8 cellular contexts compared by ENCODE assay signal in the genomic region with DNA sequence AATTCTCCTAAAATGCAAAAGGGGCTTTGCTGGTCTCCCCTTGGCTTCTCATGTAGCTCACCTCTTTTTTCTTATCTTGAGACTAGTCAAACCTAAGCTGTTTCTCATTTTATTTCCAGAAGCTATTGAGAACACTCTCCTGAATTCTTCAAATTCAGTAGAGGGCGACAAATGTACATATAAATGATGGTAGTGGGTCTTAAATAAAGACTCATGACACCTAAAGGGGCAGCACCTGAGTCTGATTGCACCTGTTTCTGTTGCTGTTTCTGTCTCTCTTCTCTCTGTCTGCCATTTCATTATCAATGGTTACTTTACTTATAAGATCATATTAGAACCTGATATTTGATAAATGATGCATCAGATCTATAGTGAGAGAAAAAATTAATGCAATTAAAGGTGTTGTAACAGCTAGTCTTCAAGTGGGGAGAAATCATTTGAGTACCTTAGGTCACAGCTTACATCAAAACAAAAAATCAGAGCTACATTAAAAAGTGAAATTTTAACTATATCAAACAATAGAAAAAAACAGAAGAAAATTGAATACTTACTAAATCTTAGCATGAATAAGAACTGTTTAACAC. TPM values are rescaled to one million over a fixed set of nuclear protein-coding genes. Genes with fewer than 3 reads are reported as not detected.
DNase-seq lines count a peak whose midpoint lies in the region; ATAC-seq, FAIRE-seq and TF ChIP-seq lines count a peak whose summit lies in the region.

No MANE protein-coding gene starts in this region.

- DNase-seq in activated naive CD4-positive, alpha-beta T cell treated with anti-CD3 and anti-CD28 coated beads for 36 hours, result peak; percentile 45
- no peak for DNase-seq in activated naive CD4-positive, alpha-beta T cell treated with Interleukin-2 at 50 U/mL for 16 hours
- DNase-seq in NCI-H345 treated with DMSO at 0.1 percent for 48 hours (lab: John Stamatoyannopoulos, UW; ENCODE audit: unreplicated experiment) (peak; percentile 31), bronchial epithelial cell (ENCODE audit: low read depth) (peak; percentile 63), naive B cell (peak; percentile 64), middle frontal gyrus (ENCODE audit: extremely low spot score, low spot score) (no peak), AG20443 (ENCODE audit: low spot score) (no peak)

- H3K27me3 ChIP-seq in bronchial epithelial cell (ENCODE audit: control insufficient read depth, insufficient read depth, low read length), result peaks cover 1% of the 10 kb centered on the region

- no peaks in the 10 kb centered on the region for H3K36me3 Mint-ChIP-seq in activated naive CD4-positive, alpha-beta T cell treated with anti-CD3 and anti-CD28 coated beads for 36 hours (ENCODE audit: low read depth)
- peaks cover 0 to 8% of the 10 kb centered on the region in 2 donors for H3K36me3 Mint-ChIP-seq in naive B cell

- TF ChIP-seq CTCF in bronchial epithelial cell (IDR thresholded peaks at IDR 0.05; ENCODE audit: insufficient read depth, low read length, severe bottlenecking), result peak; percentile 29

- peaks cover 3% of the 10 kb centered on the region for H3K27me3 Mint-ChIP-seq in activated naive CD4-positive, alpha-beta T cell treated with anti-CD3 and anti-CD28 coated beads for 36 hours (ENCODE audit: low read depth)
- H3K27me3 Mint-ChIP-seq in naive B cell, result peaks cover 5 to 25% (median 18%) of the 10 kb centered on the region in 3 donors

- no peak overlapping the region for H3K4me3 Mint-ChIP-seq in activated naive CD4-positive, alpha-beta T cell treated with anti-CD3 and anti-CD28 coated beads for 36 hours
- no peak overlapping the region for H3K4me3 Mint-ChIP-seq in naive B cell

- CTCF ChIA-PET in activated naive CD4-positive, alpha-beta T cell treated with anti-CD3 and anti-CD28 coated beads for 36 hours (lab: Charles Lee), result interaction anchor here (0.7 to 3.6 kb wide), 47 partner anchors 11 to 467 kb away, joined by 3 to 71 read pairs (median 5); a partner anchor contains a TSS

- H3K36me3 ChIP-seq in bronchial epithelial cell (ENCODE audit: control insufficient read depth, insufficient read depth, low read length), result no peaks in the 10 kb centered on the region

- no peak overlapping the region for H3K4me3 ChIP-seq in bronchial epithelial cell (ENCODE audit: low read depth, low read length)

- no peaks in the 10 kb centered on the region for H3K9me3 Mint-ChIP-seq in activated naive CD4-positive, alpha-beta T cell treated with anti-CD3 and anti-CD28 coated beads for 36 hours
- H3K9me3 Mint-ChIP-seq in naive B cell, result peaks cover 0 to 6% (median 0%) of the 10 kb centered on the region in 7 donors

- intact Hi-C loops in activated naive CD4-positive, alpha-beta T cell treated with anti-CD3 and anti-CD28 coated beads for 36 hours (cut with micrococcal nuclease), result loop anchor here (1.0 to 5.0 kb wide), 8 partner anchors 34 to 468 kb away; no protein-coding TSS in a partner anchor

- ATAC-seq in HG02798 (IDR thresholded peaks at IDR 0.05; ENCODE audit: poor library complexity, unreplicated experiment) (peak; percentile 60), naive B cell (ENCODE audit: low read depth in 2 of 2) (peak; percentile 98)

- no peak for FAIRE-seq in bronchial epithelial cell (lab: Jason Lieb, UNC)

- peaks cover 12% of the 10 kb centered on the region for H3K4me1 Mint-ChIP-seq in activated naive CD4-positive, alpha-beta T cell treated with anti-CD3 and anti-CD28 coated beads for 36 hours (ENCODE audit: low read depth)
- H3K4me1 Mint-ChIP-seq in naive B cell, result peaks cover 19 to 23% (median 20%) of the 10 kb centered on the region in 3 donors

- H3K27ac Mint-ChIP-seq in activated naive CD4-positive, alpha-beta T cell treated with anti-CD3 and anti-CD28 coated beads for 36 hours, result no peak overlapping the region
- H3K27ac Mint-ChIP-seq in naive B cell, result peak overlapping the region in 4 of 6 donors; percentile 52 to 76 (median 74)

RNA-seq across cellular contexts. Expression of a gene that starts 7.0 kb away (rescaled TPM):
- not detected for total RNA-seq in activated naive CD4-positive, alpha-beta T cell treated with anti-CD3 and anti-CD28 coated beads for 36 hours
- not detected in 2 replicates for total RNA-seq in bronchial epithelial cell
- polyA plus RNA-seq in naive B cell (ENCODE audit: low read depth in 6 of 6), result not detected

RNA-seq across cellular contexts. Expression of a gene that starts 43.2 kb away (rescaled TPM):
- 100 to 1,000 TPM; 135 to 136 TPM for total RNA-seq in activated naive CD4-positive, alpha-beta T cell treated with anti-CD3 and anti-CD28 coated beads for 36 hours
- total RNA-seq in bronchial epithelial cell, result 12.4 and 26.1 TPM in 2 replicates
- 10 to 100 TPM; 22.2 to 34.4 (median 25.0) TPM for polyA plus RNA-seq in naive B cell (ENCODE audit: low read depth in 6 of 6)

Comparison
In these comparisons a context has a peak if more than half of its experiments do, and no peak if none do; other contexts are left out.
1. DNase-seq: peak in activated naive CD4-positive, alpha-beta T cell treated with anti-CD3 and anti-CD28 coated beads for 36 hours (single experiment), NCI-H345 treated with DMSO at 0.1 percent for 48 hours (single experiment), bronchial epithelial cell (single experiment) and naive B cell (single experiment); none in activated naive CD4-positive, alpha-beta T cell treated with Interleukin-2 at 50 U/mL for 16 hours (single experiment), middle frontal gyrus (single experiment) and AG20443 (single experiment).